Comparison of ENCODE assay signal across 3 cellular contexts in the genomic region with DNA sequence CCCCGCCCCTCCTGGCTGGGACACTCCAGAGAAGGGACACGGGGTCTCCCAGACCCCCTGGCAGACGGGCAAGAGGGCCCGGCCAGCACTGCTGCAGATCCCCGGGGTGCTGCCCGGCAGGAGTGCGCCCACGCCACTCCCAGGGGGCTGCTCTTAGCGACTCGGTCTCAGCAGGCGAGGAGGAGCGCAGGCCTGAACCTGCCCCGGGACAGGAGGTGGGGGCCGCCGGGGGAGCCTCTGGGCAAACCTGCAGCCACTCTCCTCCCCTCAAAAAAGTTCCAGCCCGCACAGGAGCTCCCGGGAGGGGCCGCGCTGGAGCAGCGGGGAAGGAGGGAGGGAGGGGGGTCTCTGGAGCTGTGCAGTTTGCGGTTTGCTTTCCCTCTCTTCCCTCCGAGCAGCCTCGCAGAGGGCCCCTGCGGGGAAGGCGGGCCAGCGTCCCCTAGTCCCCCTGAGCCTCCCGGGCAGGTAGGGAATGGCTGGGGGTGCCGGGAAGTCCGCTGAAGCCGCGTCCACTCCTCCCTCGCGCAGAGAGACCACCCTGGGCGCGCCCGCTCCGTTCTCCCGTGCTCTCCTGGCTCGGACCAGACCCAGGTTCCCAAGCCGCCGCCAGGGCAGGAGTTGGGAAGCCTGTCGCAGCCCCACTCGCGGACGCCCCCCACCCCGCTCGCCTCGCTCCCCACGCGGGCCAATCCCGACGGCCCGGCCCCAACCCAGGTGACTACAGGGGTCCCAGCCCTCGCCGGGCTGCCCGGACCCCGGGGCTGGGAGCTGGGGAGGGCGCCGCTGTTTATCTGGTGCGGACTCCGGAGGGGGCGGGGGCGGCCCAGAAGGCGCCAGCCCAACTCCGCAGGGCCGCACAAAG.
TF ChIP-seq lines count a peak whose summit lies in the region.

No MANE protein-coding gene starts in this region.

TF ChIP-seq in A549, 52 proteins besides CTCF, POLR2A, EP300 and RAD21:
- TF ChIP-seq SREBF2 (IDR thresholded peaks at IDR 0.05) (no peak), PHF8 (IDR thresholded peaks at IDR 0.05; ENCODE audit: borderline replicate concordance, low read depth) (no peak), ZSCAN20 (CRISPR knock-in tag; IDR thresholded peaks at IDR 0.05) (no peak), ZC3H11A (IDR thresholded peaks at IDR 0.05) (no peak), JUN (IDR thresholded peaks at IDR 0.05) (no peak), FOSB (CRISPR knock-in tag; IDR thresholded peaks at IDR 0.05) (no peak)
- TF ChIP-seq, protein P1, sequence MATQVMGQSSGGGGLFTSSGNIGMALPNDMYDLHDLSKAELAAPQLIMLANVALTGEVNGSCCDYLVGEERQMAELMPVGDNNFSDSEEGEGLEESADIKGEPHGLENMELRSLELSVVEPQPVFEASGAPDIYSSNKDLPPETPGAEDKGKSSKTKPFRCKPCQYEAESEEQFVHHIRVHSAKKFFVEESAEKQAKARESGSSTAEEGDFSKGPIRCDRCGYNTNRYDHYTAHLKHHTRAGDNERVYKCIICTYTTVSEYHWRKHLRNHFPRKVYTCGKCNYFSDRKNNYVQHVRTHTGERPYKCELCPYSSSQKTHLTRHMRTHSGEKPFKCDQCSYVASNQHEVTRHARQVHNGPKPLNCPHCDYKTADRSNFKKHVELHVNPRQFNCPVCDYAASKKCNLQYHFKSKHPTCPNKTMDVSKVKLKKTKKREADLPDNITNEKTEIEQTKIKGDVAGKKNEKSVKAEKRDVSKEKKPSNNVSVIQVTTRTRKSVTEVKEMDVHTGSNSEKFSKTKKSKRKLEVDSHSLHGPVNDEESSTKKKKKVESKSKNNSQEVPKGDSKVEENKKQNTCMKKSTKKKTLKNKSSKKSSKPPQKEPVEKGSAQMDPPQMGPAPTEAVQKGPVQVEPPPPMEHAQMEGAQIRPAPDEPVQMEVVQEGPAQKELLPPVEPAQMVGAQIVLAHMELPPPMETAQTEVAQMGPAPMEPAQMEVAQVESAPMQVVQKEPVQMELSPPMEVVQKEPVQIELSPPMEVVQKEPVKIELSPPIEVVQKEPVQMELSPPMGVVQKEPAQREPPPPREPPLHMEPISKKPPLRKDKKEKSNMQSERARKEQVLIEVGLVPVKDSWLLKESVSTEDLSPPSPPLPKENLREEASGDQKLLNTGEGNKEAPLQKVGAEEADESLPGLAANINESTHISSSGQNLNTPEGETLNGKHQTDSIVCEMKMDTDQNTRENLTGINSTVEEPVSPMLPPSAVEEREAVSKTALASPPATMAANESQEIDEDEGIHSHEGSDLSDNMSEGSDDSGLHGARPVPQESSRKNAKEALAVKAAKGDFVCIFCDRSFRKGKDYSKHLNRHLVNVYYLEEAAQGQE (IDR thresholded peaks at IDR 0.05) = no peak

TF ChIP-seq in IMR-90, 13 proteins besides CTCF, POLR2A, EP300 and RAD21:
- TF ChIP-seq MAFK (IDR thresholded peaks at IDR 0.05; ENCODE audit: low read depth, low read length) (no peak), NFE2L2 (IDR thresholded peaks at IDR 0.05; ENCODE audit: low read depth, low read length) (no peak), MAZ (IDR thresholded peaks at IDR 0.05; ENCODE audit: borderline replicate concordance, low read depth, low read length) (peak; percentile 14; the same call in 1 of the 2 replicates)
TF ChIP-seq in IMR-90: peak in this region for 1.

TF ChIP-seq in endothelial cell of umbilical vein, 7 proteins besides CTCF, POLR2A, EP300 and RAD21:
- TF ChIP-seq GATA2 (IDR thresholded peaks at IDR 0.05; ENCODE audit: insufficient read depth, insufficient read length, low read depth, low read length) = no peak
- TF ChIP-seq, protein P2, sequence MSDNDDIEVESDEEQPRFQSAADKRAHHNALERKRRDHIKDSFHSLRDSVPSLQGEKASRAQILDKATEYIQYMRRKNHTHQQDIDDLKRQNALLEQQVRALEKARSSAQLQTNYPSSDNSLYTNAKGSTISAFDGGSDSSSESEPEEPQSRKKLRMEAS (IDR thresholded peaks at IDR 0.05; ENCODE audit: insufficient read depth, insufficient read length) = no peak
- TF ChIP-seq FOS (IDR thresholded peaks at IDR 0.05; ENCODE audit: borderline replicate concordance, insufficient read depth, low read length) = no peak
- no peak for TF ChIP-seq JUN (IDR thresholded peaks at IDR 0.05; ENCODE audit: borderline replicate concordance, insufficient read depth, insufficient read length, low read depth)
